Comparison of ENCODE assay signal across 30 cellular contexts in genomic region chr12:9957834-9958233, GRCh38. TPM values are rescaled to one million over a fixed set of nuclear protein-coding genes. Genes with fewer than 3 reads are reported as not detected.
A peak's percentile ranks its signal among the peaks of the same experiment; 100 is the strongest.
DNase-seq lines count a peak whose midpoint lies in the region; ATAC-seq and TF ChIP-seq lines count a peak whose summit lies in the region.
"Had no signal": no experiment of that assay in that cellular context is flagged by ENCODE, and none has a peak within 500 bp of the region (broad histone marks: within the 10 kb centered on the region; RNA-seq: fewer than 3 reads in every experiment).

No MANE protein-coding gene starts in this region.

- no peaks in the 10 kb centered on the region for H3K9me3 ChIP-seq in MM.1S (replicated peaks; ENCODE audit: insufficient read depth, low read length)
- H3K9me3 ChIP-seq: A549, body of pancreas, upper lobe of left lung had no signal

- peaks cover 33% of the 10 kb centered on the region for H3K4me1 Mint-ChIP-seq in activated T-cell treated with anti-CD3 and anti-CD28 coated beads, Interleukin-2, amount 50 U/mL, for 72 hours (ENCODE audit: low read depth)
- H3K4me1 Mint-ChIP-seq in activated naive CD8-positive, alpha-beta T cell treated with anti-CD3 and anti-CD28 coated beads for 36 hours, result peaks cover 31% of the 10 kb centered on the region
- peaks cover 27 to 38% of the 10 kb centered on the region in 2 donors for H3K4me1 Mint-ChIP-seq in natural killer cell treated with Interleukin-12 subunit alpha and Interleukin-12 subunit beta and Interleukin-15 and Interleukin-18, amount 100 ng/mL, for 72 hours (ENCODE audit: low read depth in 2 of 2)
- no peaks in the 10 kb centered on the region for H3K4me1 Mint-ChIP-seq in chondrocyte (ENCODE audit: low read depth)
- H3K4me1 Mint-ChIP-seq: nephron had no signal

- peaks cover 13% of the 10 kb centered on the region for H3F3A ChIP-seq in MM.1S (ENCODE audit: insufficient read depth, low read length)

- H3K4me3 Mint-ChIP-seq in activated T-cell treated with anti-CD3 and anti-CD28 coated beads, Interleukin-2, amount 50 U/mL, for 72 hours, result peak overlapping the region in 1 of 2 donors; percentile 31
- no peak overlapping the region for H3K4me3 Mint-ChIP-seq in activated naive CD8-positive, alpha-beta T cell treated with anti-CD3 and anti-CD28 coated beads for 36 hours
- peak overlapping the region; percentile 80 for H3K4me3 Mint-ChIP-seq in natural killer cell treated with Interleukin-12 subunit alpha and Interleukin-12 subunit beta and Interleukin-15 and Interleukin-18, amount 100 ng/mL, for 72 hours
- no peak overlapping the region for H3K4me3 Mint-ChIP-seq in chondrocyte (ENCODE audit: unreplicated experiment)
- H3K4me3 Mint-ChIP-seq: mesothelial cell of epicardium, nephron had no signal

- no peaks in the 10 kb centered on the region for H3K27me3 ChIP-seq in MM.1S (replicated peaks; ENCODE audit: insufficient read depth, low read length)
- H3K27me3 ChIP-seq: body of pancreas, upper lobe of left lung had no signal

- intact Hi-C loops in left cardiac atrium (cut with DNase I), result no loop called here

- H3K4me3 ChIP-seq in MM.1S (ENCODE audit: low read length), result no peak overlapping the region
- H3K4me3 ChIP-seq: A549, body of pancreas, upper lobe of left lung had no signal

- H4K20me1 ChIP-seq in MM.1S (ENCODE audit: insufficient read depth, low read length), result no peaks in the 10 kb centered on the region

- peaks cover 24% of the 10 kb centered on the region for H3K4me1 ChIP-seq in MM.1S (ENCODE audit: low read length)
- H3K4me1 ChIP-seq: A549, body of pancreas, upper lobe of left lung had no signal

- H3K79me2 ChIP-seq in MM.1S (ENCODE audit: low read length), result no peaks in the 10 kb centered on the region

- no peak for DNase-seq in activated T-cell treated with anti-CD3 and anti-CD28 coated beads, Interleukin-2, amount 50 U/mL, for 72 hours
- no peak for DNase-seq in activated T-cell treated with anti-CD3 and anti-CD28 coated beads, Interleukin-2, amount 50 U/mL, for 1 hour
- DNase-seq in MM.1S, result peak; percentile 66
- no peak for DNase-seq in activated naive CD8-positive, alpha-beta T cell treated with anti-CD3 and anti-CD28 coated beads for 36 hours
- no peak for DNase-seq in natural killer cell treated with Interleukin-12 subunit alpha and Interleukin-12 subunit beta and Interleukin-15 and Interleukin-18, amount 100 ng/mL, for 72 hours (ENCODE audit: low spot score)
- DNase-seq in left cardiac atrium, result no peak
- no peak for DNase-seq in chondrocyte (ENCODE audit: low spot score)
- DNase-seq in HK-2 (ENCODE audit: unreplicated experiment), result no peak
- DNase-seq: AML-193; body of pancreas; Calu3; cerebellar nuclear complex; DMS79 treated with DMSO at 0.1 percent for 48 hours; NCI-H1436; NCI-H82; retina; RPMI8226; small intestine; stimulated activated CD4-positive, alpha-beta T cell treated with anti-CD3 and anti-CD28 coated beads, Interleukin-1b, Interleukin-23, amount 100 ng/mL, for 48 hours; upper lobe of left lung had no signal

- H2AFZ ChIP-seq in MM.1S (ENCODE audit: low read length), result no peak overlapping the region

- H3K27me3 Mint-ChIP-seq in activated T-cell treated with anti-CD3 and anti-CD28 coated beads, Interleukin-2, amount 50 U/mL, for 72 hours (ENCODE audit: low read depth), result no peaks in the 10 kb centered on the region
- no peaks in the 10 kb centered on the region for H3K27me3 Mint-ChIP-seq in activated naive CD8-positive, alpha-beta T cell treated with anti-CD3 and anti-CD28 coated beads for 36 hours
- no peaks in the 10 kb centered on the region for H3K27me3 Mint-ChIP-seq in natural killer cell treated with Interleukin-12 subunit alpha and Interleukin-12 subunit beta and Interleukin-15 and Interleukin-18, amount 100 ng/mL, for 72 hours
- H3K27me3 Mint-ChIP-seq in chondrocyte (ENCODE audit: low read depth), result no peaks in the 10 kb centered on the region

- H3K9me2 ChIP-seq in MM.1S (replicated peaks; ENCODE audit: insufficient read depth, low read length), result no peaks in the 10 kb centered on the region

- H3K36me3 Mint-ChIP-seq in activated T-cell treated with anti-CD3 and anti-CD28 coated beads, Interleukin-2, amount 50 U/mL, for 72 hours (ENCODE audit: insufficient read depth in 2 of 2), result no peaks in the 10 kb centered on the region
- H3K36me3 Mint-ChIP-seq in activated naive CD8-positive, alpha-beta T cell treated with anti-CD3 and anti-CD28 coated beads for 36 hours, result peaks cover 1% of the 10 kb centered on the region
- H3K36me3 Mint-ChIP-seq in natural killer cell treated with Interleukin-12 subunit alpha and Interleukin-12 subunit beta and Interleukin-15 and Interleukin-18, amount 100 ng/mL, for 72 hours, result no peaks in the 10 kb centered on the region
- no peaks in the 10 kb centered on the region for H3K36me3 Mint-ChIP-seq in chondrocyte (ENCODE audit: low read depth)
- H3K36me3 Mint-ChIP-seq: mesothelial cell of epicardium had no signal

- H3K36me3 ChIP-seq in MM.1S (replicated peaks; ENCODE audit: insufficient read depth, low read length), result no peaks in the 10 kb centered on the region
- H3K36me3 ChIP-seq: upper lobe of left lung had no signal

- H3K27ac Mint-ChIP-seq in activated T-cell treated with anti-CD3 and anti-CD28 coated beads, Interleukin-2, amount 50 U/mL, for 72 hours, result peak overlapping the region; percentile 9
- H3K27ac Mint-ChIP-seq in activated naive CD8-positive, alpha-beta T cell treated with anti-CD3 and anti-CD28 coated beads for 36 hours, result peak overlapping the region; percentile 22
- peak overlapping the region; percentile 71 to 73 for H3K27ac Mint-ChIP-seq in natural killer cell treated with Interleukin-12 subunit alpha and Interleukin-12 subunit beta and Interleukin-15 and Interleukin-18, amount 100 ng/mL, for 72 hours
- H3K27ac Mint-ChIP-seq in chondrocyte (ENCODE audit: unreplicated experiment), result no peak overlapping the region
- H3K27ac Mint-ChIP-seq: activated T-helper 2 cell treated with anti-CD3 and anti-CD28 coated beads, Interferon-gamma antibody, Interleukin-2, Interleukin-4, amounts not matched to agents 10 μg/mL and 5 μg/mL and 100 μg/mL, durations not matched to agents 14 hours and 24 hours and 36 hours; mesothelial cell of epicardium; nephron had no signal

- no peak for TF ChIP-seq CTCF in MM.1S (IDR thresholded peaks at IDR 0.05; ENCODE audit: low read length)
- no peak for TF ChIP-seq CTCF in chondrocyte (IDR thresholded peaks at IDR 0.05)

- ATAC-seq in activated T-cell treated with anti-CD3 and anti-CD28 coated beads, Interleukin-2, amount 50 U/mL, for 72 hours (replicated peaks in 1 of 2), result no peak
- peak in 1 of 2 donors; percentile 65 for ATAC-seq in natural killer cell treated with Interleukin-12 subunit alpha and Interleukin-12 subunit beta and Interleukin-15 and Interleukin-18, amount 100 ng/mL, for 72 hours
- no peak for ATAC-seq in left cardiac atrium
- ATAC-seq: A549, body of pancreas had no signal

- no peak overlapping the region for H3K9ac ChIP-seq in MM.1S (ENCODE audit: low read length)
- H3K9ac ChIP-seq: KMS-11 had no signal

- peak overlapping the region; percentile 39; the same call in 1 of the 2 replicates for H3K27ac ChIP-seq in MM.1S (ENCODE audit: low read length)
- H3K27ac ChIP-seq: A549, body of pancreas, KMS-11, upper lobe of left lung had no signal

- peak overlapping the region; percentile 56; the same call in 1 of the 2 replicates for H3K4me2 ChIP-seq in MM.1S (ENCODE audit: low read depth, low read length)
- H3K4me2 ChIP-seq: A549, KMS-11 had no signal

- H3K9me3 Mint-ChIP-seq in activated T-cell treated with anti-CD3 and anti-CD28 coated beads, Interleukin-2, amount 50 U/mL, for 72 hours, result no peaks in the 10 kb centered on the region
- no peaks in the 10 kb centered on the region for H3K9me3 Mint-ChIP-seq in activated naive CD8-positive, alpha-beta T cell treated with anti-CD3 and anti-CD28 coated beads for 36 hours
- H3K9me3 Mint-ChIP-seq in natural killer cell treated with Interleukin-12 subunit alpha and Interleukin-12 subunit beta and Interleukin-15 and Interleukin-18, amount 100 ng/mL, for 72 hours, result no peaks in the 10 kb centered on the region
- H3K9me3 Mint-ChIP-seq in chondrocyte (ENCODE audit: low read depth), result no peaks in the 10 kb centered on the region
- H3K9me3 Mint-ChIP-seq: activated T-helper 2 cell treated with anti-CD3 and anti-CD28 coated beads, Interferon-gamma antibody, Interleukin-2, Interleukin-4, amounts not matched to agents 10 μg/mL and 5 μg/mL and 100 μg/mL, durations not matched to agents 14 hours and 24 hours and 36 hours; mesothelial cell of epicardium; nephron had no signal

RNA-seq across cellular contexts. Expression of gene CLEC12A, which starts 13.4 kb away (rescaled TPM):
- under 1 TPM in 1 of 2 donors, not detected in 1; 0.16 TPM for total RNA-seq in activated T-cell treated with anti-CD3 and anti-CD28 coated beads, Interleukin-2, amount 50 U/mL, for 72 hours
- under 1 TPM; 0.14 TPM for total RNA-seq in activated naive CD8-positive, alpha-beta T cell treated with anti-CD3 and anti-CD28 coated beads for 36 hours
- 1 to 10 TPM; 2.0 to 4.8 TPM for total RNA-seq in natural killer cell treated with Interleukin-12 subunit alpha and Interleukin-12 subunit beta and Interleukin-15 and Interleukin-18, amount 100 ng/mL, for 72 hours
- 10 to 100 TPM in 1 of 2 donors, 1 to 10 TPM in 1; 2.8 to 17.8 TPM for total RNA-seq in left cardiac atrium
- total RNA-seq in chondrocyte, result not detected in 3 replicates
- total RNA-seq: Calu3, glomerular endothelial cell, mesothelial cell of epicardium, osteocyte, SK-MEL-5 had no signal

RNA-seq across cellular contexts. Expression of gene CLEC2A, which starts 25.7 kb away (rescaled TPM):
- not detected for total RNA-seq in activated T-cell treated with anti-CD3 and anti-CD28 coated beads, Interleukin-2, amount 50 U/mL, for 72 hours
- not detected for total RNA-seq in activated naive CD8-positive, alpha-beta T cell treated with anti-CD3 and anti-CD28 coated beads for 36 hours
- total RNA-seq in natural killer cell treated with Interleukin-12 subunit alpha and Interleukin-12 subunit beta and Interleukin-15 and Interleukin-18, amount 100 ng/mL, for 72 hours, result not detected
- not detected for total RNA-seq in left cardiac atrium
- 0.62 to 0.67 TPM in 2 of 3 replicates, not detected in the other for total RNA-seq in chondrocyte
- total RNA-seq: activated T-helper 2 cell treated with anti-CD3 and anti-CD28 coated beads, Interferon-gamma antibody, Interleukin-2, Interleukin-4, amounts not matched to agents 10 μg/mL and 5 μg/mL and 100 μg/mL, durations not matched to agents 14 hours and 24 hours and 36 hours; body of pancreas; Calu3; glomerular endothelial cell; liver; osteocyte; SK-MEL-5; subcutaneous adipose tissue; upper lobe of left lung had no signal

RNA-seq across cellular contexts. Expression of gene CLEC1B, which starts 41.1 kb away (rescaled TPM):
- not detected for total RNA-seq in activated T-cell treated with anti-CD3 and anti-CD28 coated beads, Interleukin-2, amount 50 U/mL, for 72 hours
- total RNA-seq in activated naive CD8-positive, alpha-beta T cell treated with anti-CD3 and anti-CD28 coated beads for 36 hours, result not detected
- not detected for total RNA-seq in natural killer cell treated with Interleukin-12 subunit alpha and Interleukin-12 subunit beta and Interleukin-15 and Interleukin-18, amount 100 ng/mL, for 72 hours
- total RNA-seq in left cardiac atrium (not detected), chondrocyte (not detected in 3 replicates)
- total RNA-seq: activated T-helper 2 cell treated with anti-CD3 and anti-CD28 coated beads, Interferon-gamma antibody, Interleukin-2, Interleukin-4, amounts not matched to agents 10 μg/mL and 5 μg/mL and 100 μg/mL, durations not matched to agents 14 hours and 24 hours and 36 hours; body of pancreas; Calu3; osteocyte; SK-MEL-5; subcutaneous adipose tissue had no signal

RNA-seq across cellular contexts. Expression of gene CLEC12B, which starts 52.6 kb away (rescaled TPM):
- total RNA-seq in activated T-cell treated with anti-CD3 and anti-CD28 coated beads, Interleukin-2, amount 50 U/mL, for 72 hours, result not detected
- total RNA-seq in activated naive CD8-positive, alpha-beta T cell treated with anti-CD3 and anti-CD28 coated beads for 36 hours, result not detected
- under 1 TPM in 1 of 2 donors, not detected in 1; 0.57 TPM for total RNA-seq in natural killer cell treated with Interleukin-12 subunit alpha and Interleukin-12 subunit beta and Interleukin-15 and Interleukin-18, amount 100 ng/mL, for 72 hours
- total RNA-seq in left cardiac atrium (under 1 TPM in 1 of 2 donors, not detected in 1; 0.24 TPM), chondrocyte (not detected in 3 replicates)
- total RNA-seq: activated T-helper 2 cell treated with anti-CD3 and anti-CD28 coated beads, Interferon-gamma antibody, Interleukin-2, Interleukin-4, amounts not matched to agents 10 μg/mL and 5 μg/mL and 100 μg/mL, durations not matched to agents 14 hours and 24 hours and 36 hours; body of pancreas; Calu3; glomerular endothelial cell; mesothelial cell of epicardium; osteocyte had no signal
